15 cellular contexts compared by ENCODE assay signal in the genomic region with DNA sequence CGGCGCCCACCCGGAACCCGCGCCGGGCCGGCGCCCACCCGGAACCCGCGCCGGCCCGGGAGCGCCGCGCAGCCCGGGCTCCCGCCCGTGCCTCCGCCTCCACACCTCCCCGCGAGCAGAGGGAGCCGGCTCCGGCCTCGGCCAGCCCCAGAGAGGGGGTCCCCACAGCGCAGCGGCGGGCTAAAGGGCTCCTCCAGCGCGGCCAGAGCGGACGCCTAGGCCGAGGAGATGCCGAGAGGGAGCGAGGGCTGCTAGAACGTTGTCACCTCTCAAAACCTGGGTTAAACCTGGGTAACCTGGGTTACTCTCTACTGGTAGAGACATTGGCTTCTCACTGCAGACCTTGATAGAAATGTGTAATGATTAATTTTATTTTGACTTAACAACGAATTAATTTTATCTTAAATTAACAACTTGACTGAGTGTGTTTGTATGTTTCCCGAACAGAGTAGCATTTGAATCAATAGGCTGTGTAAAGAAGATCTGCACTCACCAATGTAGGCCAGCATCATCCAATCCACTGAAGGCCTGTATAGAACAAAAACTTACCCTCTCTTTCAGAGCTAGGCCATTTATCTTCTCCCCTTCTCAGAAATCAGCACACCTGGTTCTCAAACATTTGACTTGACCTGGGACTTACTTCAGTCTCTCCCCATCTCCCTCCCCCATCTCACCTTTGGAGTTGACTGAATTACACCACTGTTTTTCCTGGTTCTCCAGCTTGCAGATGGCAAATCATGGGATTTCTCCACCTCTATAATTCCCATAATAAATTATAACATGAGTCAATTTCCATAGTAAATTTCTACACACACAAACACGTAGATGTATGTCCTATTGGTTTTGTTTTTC.
DNase-seq lines count a peak whose midpoint lies in the region; ATAC-seq and TF ChIP-seq lines count a peak whose summit lies in the region.
"Had no signal": no experiment of that assay in that cellular context is flagged by ENCODE, and none has a peak within 500 bp of the region (broad histone marks: within the 10 kb centered on the region; RNA-seq: fewer than 3 reads in every experiment).

No MANE protein-coding gene starts in this region.

- POLR2A ChIA-PET in WTC11 (lab: Charles Lee) (no interaction called here), Caco-2 (lab: Charles Lee) (no interaction called here)

- H3K4me3 Mint-ChIP-seq in WTC11 (peak overlapping the region; percentile 43), neural crest cell (peak overlapping the region; percentile 72), Caco-2 (ENCODE audit: unreplicated experiment) (no peak overlapping the region)
- no peak overlapping the region for H3K4me3 Mint-ChIP-seq in stimulated activated memory B cell treated with anti-CD40 and anti-IgM and Interleukin-4, amounts not matched to agents 10 μg/mL and 1 μg/mL and 100 μg/mL, for 72 hours
- H3K4me3 Mint-ChIP-seq: activated CD8-positive, alpha-beta T cell treated with anti-CD3 and anti-CD28 coated beads, Interleukin-2, amount 10 ng/mL, durations not matched to agents 7 days and 5 days; CD4-positive, alpha-beta memory T cell had no signal

- H3K27me3 Mint-ChIP-seq in WTC11 (ENCODE audit: low read depth) (no peaks in the 10 kb centered on the region; the same call in 1 of the 2 replicates), neural crest cell (ENCODE audit: low read depth) (peaks cover 3% of the 10 kb centered on the region), Caco-2 (ENCODE audit: insufficient read depth, unreplicated experiment) (no peaks in the 10 kb centered on the region)
- H3K27me3 Mint-ChIP-seq in stimulated activated memory B cell treated with anti-CD40 and anti-IgM and Interleukin-4, amounts not matched to agents 10 μg/mL and 1 μg/mL and 100 μg/mL, for 72 hours: no peaks in the 10 kb centered on the region
- H3K27me3 Mint-ChIP-seq: CD4-positive, alpha-beta memory T cell had no signal

- H3K4me1 Mint-ChIP-seq in WTC11 (0 out of 2 replicates have a peak, but pooled peaks cover 3% of the 10 kb centered on the region), neural crest cell (peaks cover 5% of the 10 kb centered on the region), Caco-2 (ENCODE audit: low read depth, unreplicated experiment) (no peaks in the 10 kb centered on the region)
- no peaks in the 10 kb centered on the region for H3K4me1 Mint-ChIP-seq in stimulated activated memory B cell treated with anti-CD40 and anti-IgM and Interleukin-4, amounts not matched to agents 10 μg/mL and 1 μg/mL and 100 μg/mL, for 72 hours

- no TSS peak for BruUV-seq in Caco-2 (replicated peaks; lab: Mats Ljungman, UMichigan)

- H3K9me3 Mint-ChIP-seq in WTC11: peaks cover 16% of the 10 kb centered on the region
- no peaks in the 10 kb centered on the region for H3K9me3 Mint-ChIP-seq in neural crest cell
- peaks cover 9% of the 10 kb centered on the region for H3K9me3 Mint-ChIP-seq in stimulated activated memory B cell treated with anti-CD40 and anti-IgM and Interleukin-4, amounts not matched to agents 10 μg/mL and 1 μg/mL and 100 μg/mL, for 72 hours
- H3K9me3 Mint-ChIP-seq in Caco-2 (ENCODE audit: unreplicated experiment): no peaks in the 10 kb centered on the region

- H3K36me3 ChIP-seq in hepatocyte (replicated peaks; ENCODE audit: insufficient read depth, low read depth) (no peaks in the 10 kb centered on the region), Caco-2 (ENCODE audit: control insufficient read depth, insufficient read depth, low read length) (no peaks in the 10 kb centered on the region)

- H2AFZ ChIP-seq in hepatocyte: peak overlapping the region; percentile 50

- H3K79me2 ChIP-seq in hepatocyte: no peaks in the 10 kb centered on the region

- peak overlapping the region; percentile 49 for H3K4me2 ChIP-seq in hepatocyte

- no peaks in the 10 kb centered on the region for H3K9me2 ChIP-seq in hepatocyte (replicated peaks; ENCODE audit: insufficient read depth)

- H3K27ac ChIP-seq in hepatocyte: no peak overlapping the region

- peak; percentile 65 for ATAC-seq in WTC11
- no peak for ATAC-seq in stimulated activated memory B cell treated with anti-CD40 and anti-IgM and Interleukin-4, amounts not matched to agents 10 μg/mL and 1 μg/mL and 100 μg/mL, for 72 hours
- ATAC-seq: activated CD8-positive, alpha-beta T cell treated with anti-CD3 and anti-CD28 coated beads, Interleukin-2, amount 10 ng/mL, durations not matched to agents 7 days and 5 days had no signal

- H3K36me3 Mint-ChIP-seq in WTC11 (peaks cover 6% of the 10 kb centered on the region; the same call in 1 of the 2 replicates), neural crest cell (ENCODE audit: low read depth) (no peaks in the 10 kb centered on the region), Caco-2 (ENCODE audit: insufficient read depth, unreplicated experiment) (no peaks in the 10 kb centered on the region)
- no peaks in the 10 kb centered on the region for H3K36me3 Mint-ChIP-seq in stimulated activated memory B cell treated with anti-CD40 and anti-IgM and Interleukin-4, amounts not matched to agents 10 μg/mL and 1 μg/mL and 100 μg/mL, for 72 hours
- H3K36me3 Mint-ChIP-seq: CD4-positive, alpha-beta memory T cell had no signal

- no peaks in the 10 kb centered on the region for H3K4me1 ChIP-seq in hepatocyte (ENCODE audit: insufficient read depth)
- H3K4me1 ChIP-seq in Caco-2: no peaks in the 10 kb centered on the region

- no peaks in the 10 kb centered on the region for H4K20me1 ChIP-seq in hepatocyte (ENCODE audit: insufficient read depth, poor library complexity, severe bottlenecking)

- H3K27me3 ChIP-seq in hepatocyte (no peaks in the 10 kb centered on the region), Caco-2 (replicated peaks; ENCODE audit: control insufficient read depth, insufficient read depth, low read length) (no peaks in the 10 kb centered on the region)

- no peak overlapping the region for H3K4me3 ChIP-seq in hepatocyte
- no peak overlapping the region for H3K4me3 ChIP-seq in Caco-2 (ENCODE audit: low read depth, low read length)

- intact Hi-C loops in Caco-2 (cut with micrococcal nuclease; ENCODE audit: unreplicated experiment): no loop called here

- TF ChIP-seq CTCF in WTC11 (IDR thresholded peaks at IDR 0.05): no peak
- no peak for TF ChIP-seq CTCF in hepatocyte (IDR thresholded peaks at IDR 0.05; ENCODE audit: poor library complexity)
- no peak for TF ChIP-seq CTCF in neural crest cell (conservative IDR thresholded peaks at IDR 0.05)
- no peak for TF ChIP-seq CTCF in Caco-2 (IDR thresholded peaks at IDR 0.05; ENCODE audit: insufficient read depth in 1 of 2, low read depth in 1 of 2, low read length in 1 of 2, severe bottlenecking in 1 of 2, unreplicated experiment in 1 of 2)

- H3K9me3 ChIP-seq in hepatocyte (ENCODE audit: low read depth) (no peaks in the 10 kb centered on the region), Caco-2 (no peaks in the 10 kb centered on the region)

- no peak overlapping the region for H3K27ac Mint-ChIP-seq in WTC11
- no peak overlapping the region for H3K27ac Mint-ChIP-seq in neural crest cell (ENCODE audit: unreplicated experiment)
- no peak overlapping the region for H3K27ac Mint-ChIP-seq in stimulated activated memory B cell treated with anti-CD40 and anti-IgM and Interleukin-4, amounts not matched to agents 10 μg/mL and 1 μg/mL and 100 μg/mL, for 72 hours
- H3K27ac Mint-ChIP-seq in Caco-2 (ENCODE audit: unreplicated experiment): no peak overlapping the region
- H3K27ac Mint-ChIP-seq: activated CD8-positive, alpha-beta T cell treated with anti-CD3 and anti-CD28 coated beads, Interleukin-2, amount 10 ng/mL, durations not matched to agents 7 days and 5 days; CD4-positive, alpha-beta memory T cell had no signal

- CTCF ChIA-PET in WTC11 (lab: Charles Lee) (interaction anchor here (1.2 kb wide), 1 partner anchor 19 kb away, joined by 3 read pairs; no protein-coding TSS in a partner anchor), Caco-2 (lab: Charles Lee) (no interaction called here)

- DNase-seq in Daoy (ENCODE audit: low read depth) (peak; percentile 7), WTC11 (ENCODE audit: low spot score) (peak; percentile 36), hepatocyte (ENCODE audit: low spot score) (no peak), neural crest cell (ENCODE audit: low read depth, low spot score) (peak; percentile 38), NCI-H748 treated with DMSO at 0.1 percent for 48 hours (lab: John Stamatoyannopoulos, UW) (no peak), Caco-2 (no peak)
- DNase-seq in stimulated activated CD4-positive, alpha-beta T cell treated with anti-CD3 and anti-CD28 coated beads, Interleukin-2, amount 100 ng/mL, for 24 hours: no peak
- DNase-seq: activated CD8-positive, alpha-beta T cell treated with anti-CD3 and anti-CD28 coated beads, Interleukin-2, amount 10 ng/mL, durations not matched to agents 7 days and 5 days; activated effector memory CD4-positive, alpha-beta T cell treated with Interleukin-2 at 50 U/mL for 16 hours; CD4-positive, alpha-beta memory T cell; Kasumi-1; NCI-H446; stimulated activated CD4-positive, alpha-beta T cell treated with anti-CD3 and anti-CD28 coated beads, Interleukin-15, amount 100 ng/mL, for 24 hours; substantia nigra had no signal

- WGBS in hepatocyte (ENCODE audit: low lambda C conversion rate, missing lambda C conversion rate): 55% methylated on average over 26 of the region's 39 CpGs

TF ChIP-seq in WTC11, 78 proteins besides CTCF, POLR2A, EP300 and RAD21 (continues in another document):
- TF ChIP-seq OVOL2 (CRISPR knock-in tag; IDR thresholded peaks at IDR 0.05; ENCODE audit: borderline replicate concordance): no peak
- TF ChIP-seq MYBL2 (CRISPR knock-in tag; IDR thresholded peaks at IDR 0.05): no peak
- TF ChIP-seq, protein P1, sequence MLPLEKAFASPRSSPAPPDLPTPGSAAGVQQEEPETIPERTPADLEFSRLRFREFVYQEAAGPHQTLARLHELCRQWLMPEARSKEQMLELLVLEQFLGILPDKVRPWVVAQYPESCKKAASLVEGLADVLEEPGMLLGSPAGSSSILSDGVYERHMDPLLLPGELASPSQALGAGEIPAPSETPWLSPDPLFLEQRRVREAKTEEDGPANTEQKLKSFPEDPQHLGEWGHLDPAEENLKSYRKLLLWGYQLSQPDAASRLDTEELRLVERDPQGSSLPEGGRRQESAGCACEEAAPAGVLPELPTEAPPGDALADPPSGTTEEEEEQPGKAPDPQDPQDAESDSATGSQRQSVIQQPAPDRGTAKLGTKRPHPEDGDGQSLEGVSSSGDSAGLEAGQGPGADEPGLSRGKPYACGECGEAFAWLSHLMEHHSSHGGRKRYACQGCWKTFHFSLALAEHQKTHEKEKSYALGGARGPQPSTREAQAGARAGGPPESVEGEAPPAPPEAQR (CRISPR knock-in tag; IDR thresholded peaks at IDR 0.05): no peak
- no peak for TF ChIP-seq ZBTB21 (CRISPR knock-in tag; IDR thresholded peaks at IDR 0.05; ENCODE audit: borderline replicate concordance)
- TF ChIP-seq, protein P2, sequence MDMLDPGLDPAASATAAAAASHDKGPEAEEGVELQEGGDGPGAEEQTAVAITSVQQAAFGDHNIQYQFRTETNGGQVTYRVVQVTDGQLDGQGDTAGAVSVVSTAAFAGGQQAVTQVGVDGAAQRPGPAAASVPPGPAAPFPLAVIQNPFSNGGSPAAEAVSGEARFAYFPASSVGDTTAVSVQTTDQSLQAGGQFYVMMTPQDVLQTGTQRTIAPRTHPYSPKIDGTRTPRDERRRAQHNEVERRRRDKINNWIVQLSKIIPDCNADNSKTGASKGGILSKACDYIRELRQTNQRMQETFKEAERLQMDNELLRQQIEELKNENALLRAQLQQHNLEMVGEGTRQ (CRISPR knock-in tag; IDR thresholded peaks at IDR 0.05): no peak
- no peak for TF ChIP-seq SOX15 (CRISPR knock-in tag; IDR thresholded peaks at IDR 0.05)

Comparison
In these comparisons a context has a peak if more than half of its experiments do, and no peak if none do; other contexts are left out.
1. DNase-seq: peak in Daoy (single experiment), WTC11 (single experiment) and neural crest cell (single experiment); none in hepatocyte (single experiment), stimulated activated CD4-positive, alpha-beta T cell treated with anti-CD3 and anti-CD28 coated beads, Interleukin-2, amount 100 ng/mL, for 24 hours (0 of 2), NCI-H748 treated with DMSO at 0.1 percent for 48 hours (single experiment) and Caco-2 (0 of 2).
2. H3K4me3 Mint-ChIP-seq: peak in WTC11 (single experiment) and neural crest cell (single experiment); none in stimulated activated memory B cell treated with anti-CD40 and anti-IgM and Interleukin-4, amounts not matched to agents 10 μg/mL and 1 μg/mL and 100 μg/mL, for 72 hours (single experiment) and Caco-2 (single experiment).